In the genomic region with DNA sequence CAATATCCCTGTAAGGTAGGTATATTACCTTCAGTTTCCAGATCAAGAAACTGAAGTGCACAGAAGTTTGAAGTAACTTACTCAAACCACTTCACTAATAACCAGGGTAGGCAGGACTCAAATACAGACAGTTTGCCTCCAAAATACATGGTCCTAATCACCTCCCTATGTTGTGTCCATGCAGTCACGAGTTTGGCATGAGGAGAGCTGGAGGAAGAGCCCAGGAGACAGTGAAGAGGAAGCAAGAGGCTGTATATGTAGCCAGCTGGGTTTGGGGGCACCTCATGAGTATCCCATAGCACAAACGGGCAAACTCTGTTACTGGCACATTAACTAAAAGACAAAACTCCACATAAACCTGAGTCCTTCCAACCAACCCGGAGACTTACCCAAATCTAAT, we compare ENCODE assay signal across 16 cellular contexts.
DNase-seq lines count a peak whose midpoint lies in the region; ATAC-seq, FAIRE-seq and TF ChIP-seq lines count a peak whose summit lies in the region.
"Had no signal": no experiment of that assay in that cellular context is flagged by ENCODE, and none has a peak within 500 bp of the region (broad histone marks: within the 10 kb centered on the region; RNA-seq: fewer than 3 reads in every experiment).

No MANE protein-coding gene starts in this region.

- no peak for DNase-seq in GM12891 (ENCODE audit: insufficient read length, low spot score)
- no peak for DNase-seq in activated naive CD4-positive, alpha-beta T cell treated with anti-CD3 and anti-CD28 coated beads, Interleukin-2, amount 50 U/mL, for 72 hours (ENCODE audit: low spot score in 2 of 2)
- no peak for DNase-seq in GM12892 (ENCODE audit: insufficient read length)
- no peak for DNase-seq in SKM-1 treated with dmso at 0.1 percent for 144 hours (lab: John Stamatoyannopoulos, UW; ENCODE audit: unreplicated experiment)
- DNase-seq: activated CD4-positive, alpha-beta T cell treated with anti-CD3 and anti-CD28 coated beads, Interleukin-2, amount 50 U/mL, for 48 hours; adrenal gland; erythroblast; GOT3; kidney glomerular epithelial cell; NCI-H1694; NCI-H526; retina; stimulated activated CD4-positive, alpha-beta T cell treated with anti-CD3 and anti-CD28 coated beads, Interleukin-2, amount 100 ng/mL, for 48 hours had no signal

- peaks cover 33 to 57% of the 10 kb centered on the region in 2 donors for H3K36me3 Mint-ChIP-seq in activated naive CD4-positive, alpha-beta T cell treated with anti-CD3 and anti-CD28 coated beads, Interleukin-2, amount 50 U/mL, for 72 hours

- peaks cover 5 to 7% of the 10 kb centered on the region in 2 donors for H3K9me3 Mint-ChIP-seq in activated naive CD4-positive, alpha-beta T cell treated with anti-CD3 and anti-CD28 coated beads, Interleukin-2, amount 50 U/mL, for 72 hours

- TF ChIP-seq POLR2A in GM12891 (IDR thresholded peaks at IDR 0.05; ENCODE audit: low read depth, low read length) = no peak
- no peak for TF ChIP-seq POLR2A in GM12892 (IDR thresholded peaks at IDR 0.05; ENCODE audit: low read depth, low read length)

- H3K27ac Mint-ChIP-seq in activated naive CD4-positive, alpha-beta T cell treated with anti-CD3 and anti-CD28 coated beads, Interleukin-2, amount 50 U/mL, for 72 hours = peak overlapping the region; percentile 27 to 98

- H3K36me3 ChIP-seq in neutrophil = peaks cover 37% of the 10 kb centered on the region

- no peak overlapping the region for H3K4me3 ChIP-seq in neutrophil (ENCODE audit: low read depth in 1 of 2, low read length in 1 of 2)
- H3K4me3 ChIP-seq: adrenal gland had no signal

- peak overlapping the region; percentile 77 for H3K27ac ChIP-seq in neutrophil

- TF ChIP-seq CTCF in neutrophil (IDR thresholded peaks at IDR 0.05) = no peak

- H3K27me3 ChIP-seq in neutrophil = no peaks in the 10 kb centered on the region
- H3K27me3 ChIP-seq: adrenal gland had no signal

- ATAC-seq in GM19351 (IDR thresholded peaks at IDR 0.05; ENCODE audit: unreplicated experiment) (peak; percentile 11), HG03354 (IDR thresholded peaks at IDR 0.05; ENCODE audit: poor library complexity, severe bottlenecking, unreplicated experiment) (no peak)
- no peak for ATAC-seq in activated naive CD4-positive, alpha-beta T cell treated with anti-CD3 and anti-CD28 coated beads, Interleukin-2, amount 50 U/mL, for 72 hours

- H3K9me3 ChIP-seq in neutrophil = no peaks in the 10 kb centered on the region
- H3K9me3 ChIP-seq: adrenal gland had no signal

- peaks cover 24 to 32% of the 10 kb centered on the region in 2 experiments for H3K4me1 ChIP-seq in neutrophil (ENCODE audit: control insufficient read depth in 1 of 2, insufficient read depth in 1 of 2, low read depth in 1 of 2, low read length in 1 of 2)

- peak; percentile 80 for FAIRE-seq in GM12891 (lab: Jason Lieb, UNC)
- no peak for FAIRE-seq in GM12892 (lab: Jason Lieb, UNC)

TF ChIP-seq in GM12891, 5 proteins besides CTCF, POLR2A, EP300 and RAD21:
- TF ChIP-seq SPI1 (IDR thresholded peaks at IDR 0.05; ENCODE audit: low read depth, low read length) = no peak
- no peak for TF ChIP-seq POLR2AphosphoS5 (IDR thresholded peaks at IDR 0.05; ENCODE audit: low read depth, low read length)
- no peak for TF ChIP-seq TAF1 (IDR thresholded peaks at IDR 0.05; ENCODE audit: low read depth, low read length)
- no peak for TF ChIP-seq POU2F2 (IDR thresholded peaks at IDR 0.05; ENCODE audit: low read depth, low read length)
- TF ChIP-seq PAX5 (IDR thresholded peaks at IDR 0.05; ENCODE audit: insufficient read depth, low read length, severe bottlenecking) = no peak
TF ChIP-seq in GM12891: peak in this region for 0.
